15 cellular contexts compared by ENCODE assay signal in genomic region chr1:59747469-59748014, GRCh38.
A peak's percentile ranks its signal among the peaks of the same experiment; 100 is the strongest.
DNase-seq lines count a peak whose midpoint lies in the region; ATAC-seq and TF ChIP-seq lines count a peak whose summit lies in the region.
"Had no signal": no experiment of that assay in that cellular context is flagged by ENCODE, and none has a peak within 500 bp of the region (broad histone marks: within the 10 kb centered on the region; RNA-seq: fewer than 3 reads in every experiment).

No MANE protein-coding gene starts in this region.

- H3K14ac ChIP-seq in mesenchymal stem cell (ENCODE audit: low read length in 2 of 2), result no peak overlapping the region

- no peaks in the 10 kb centered on the region for H3K79me1 ChIP-seq in mesenchymal stem cell (replicated peaks; ENCODE audit: low read length, poor library complexity, severe bottlenecking)

- no peak overlapping the region for H2BK5ac ChIP-seq in mesenchymal stem cell (ENCODE audit: low read depth, low read length, poor library complexity, severe bottlenecking)

- H3K4me1 ChIP-seq in cardiac muscle cell (ENCODE audit: low read depth) (peaks cover 32% of the 10 kb centered on the region), mesenchymal stem cell (ENCODE audit: control insufficient read depth, insufficient read depth, low read depth, low read length) (peaks cover 1% of the 10 kb centered on the region)
- H3K4me1 ChIP-seq: Caco-2 had no signal

- peak overlapping the region in 1 of 2 experiments; percentile 38 for H3K4ac ChIP-seq in mesenchymal stem cell (ENCODE audit: low read depth in 1 of 2, low read length in 2 of 2)

- H3K36me3 ChIP-seq in cardiac muscle cell (no peaks in the 10 kb centered on the region), WERI-Rb-1 (no peaks in the 10 kb centered on the region), mesenchymal stem cell (ENCODE audit: control insufficient read depth in 1 of 2, insufficient read depth in 2 of 2, low read depth in 1 of 2, low read length in 2 of 2) (no peaks in the 10 kb centered on the region)
- H3K36me3 ChIP-seq: HAP-1 had no signal

- H3K9me3 ChIP-seq in cardiac muscle cell (ENCODE audit: low read depth) (no peaks in the 10 kb centered on the region), WERI-Rb-1 (ENCODE audit: severe bottlenecking) (no peaks in the 10 kb centered on the region), mesenchymal stem cell (ENCODE audit: control insufficient read depth, low read length) (no peaks in the 10 kb centered on the region)
- H3K9me3 ChIP-seq: Caco-2, HAP-1 had no signal

- no peak overlapping the region for H3K18ac ChIP-seq in mesenchymal stem cell (ENCODE audit: low read depth in 1 of 2, low read length in 2 of 2)

- no peak overlapping the region for H3K9ac ChIP-seq in mesenchymal stem cell (ENCODE audit: low read length)

- no peak overlapping the region for H4K8ac ChIP-seq in mesenchymal stem cell (ENCODE audit: low read length)

- H3K4me3 ChIP-seq in cardiac muscle cell (no peak overlapping the region), WERI-Rb-1 (ENCODE audit: low read depth, low read length) (no peak overlapping the region), mesenchymal stem cell (ENCODE audit: insufficient read depth in 1 of 2, low read depth in 1 of 2, low read length in 2 of 2) (no peak overlapping the region)
- H3K4me3 ChIP-seq: HAP-1 had no signal

- H3K4me1 Mint-ChIP-seq in endothelial cell (ENCODE audit: unreplicated experiment), result peaks cover 35% of the 10 kb centered on the region

- no peaks in the 10 kb centered on the region for H3K36me3 Mint-ChIP-seq in endothelial cell (ENCODE audit: low read depth, unreplicated experiment)

- H2BK120ac ChIP-seq in mesenchymal stem cell (ENCODE audit: low read depth, low read length), result peak overlapping the region; percentile 11

- no peak for ATAC-seq in left cardiac atrium
- no peak for ATAC-seq in GM21360 (IDR thresholded peaks at IDR 0.05; ENCODE audit: unreplicated experiment)
- no peak for ATAC-seq in HG03097 (IDR thresholded peaks at IDR 0.05; ENCODE audit: low FRiP score, unreplicated experiment)
- ATAC-seq: Panc1, Right ventricle myocardium inferior had no signal

- H2AFZ ChIP-seq in mesenchymal stem cell (ENCODE audit: low read depth, low read length), result no peak overlapping the region

- no CpG with 5 or more reads among the region's 1 CpG for WGBS in mesenchymal stem cell

- no peak overlapping the region for H3K4me3 Mint-ChIP-seq in endothelial cell (ENCODE audit: unreplicated experiment)
- H3K4me3 Mint-ChIP-seq: CD14-positive monocyte had no signal

- H3K9me3 Mint-ChIP-seq in endothelial cell (ENCODE audit: unreplicated experiment), result no peaks in the 10 kb centered on the region

- H3K27me3 ChIP-seq in cardiac muscle cell (no peaks in the 10 kb centered on the region), WERI-Rb-1 (ENCODE audit: insufficient read depth, low read depth, severe bottlenecking) (peaks cover 3% of the 10 kb centered on the region), mesenchymal stem cell (ENCODE audit: control insufficient read depth in 1 of 2, insufficient read depth in 1 of 2, low read length in 2 of 2) (no peaks in the 10 kb centered on the region)

- no peak overlapping the region for H2AK5ac ChIP-seq in mesenchymal stem cell (ENCODE audit: low read length, severe bottlenecking)

- no peak overlapping the region for H3K4me2 ChIP-seq in mesenchymal stem cell (ENCODE audit: low read length, poor library complexity, severe bottlenecking)

- no peaks in the 10 kb centered on the region for H3K27me3 Mint-ChIP-seq in endothelial cell (ENCODE audit: unreplicated experiment)

- H3K27ac ChIP-seq in cardiac muscle cell (peak overlapping the region; percentile 22), WERI-Rb-1 (no peak overlapping the region), mesenchymal stem cell (ENCODE audit: low read length, poor library complexity, severe bottlenecking) (no peak overlapping the region)

- no peak overlapping the region for H3K23ac ChIP-seq in mesenchymal stem cell (ENCODE audit: low read length in 2 of 2)

- H2BK15ac ChIP-seq in mesenchymal stem cell (ENCODE audit: low read depth, poor library complexity, severe bottlenecking), result no peak overlapping the region

- no peak overlapping the region for H4K91ac ChIP-seq in mesenchymal stem cell (ENCODE audit: low read length)

- peak overlapping the region in 1 of 2 experiments; percentile 79 for H2BK12ac ChIP-seq in mesenchymal stem cell (ENCODE audit: low read length in 2 of 2)

- TF ChIP-seq CTCF in cardiac muscle cell (IDR thresholded peaks at IDR 0.05; ENCODE audit: low read depth, low read length) (no peak), WERI-Rb-1 (IDR thresholded peaks at IDR 0.05; ENCODE audit: low read depth, low read length) (no peak), endothelial cell (IDR thresholded peaks at IDR 0.05; ENCODE audit: unreplicated experiment) (no peak)

- intact Hi-C loops in left cardiac atrium (cut with DNase I), result no loop called here
- intact Hi-C loops in posterior vena cava (cut with DNase I), result loop anchor here in 1 of 2 donors (10.0 kb wide), 1 partner anchor 1003 kb away; no protein-coding TSS in a partner anchor

- DNase-seq in cardiac muscle cell (ENCODE audit: low read depth in 1 of 2, low spot score in 1 of 2), result peak in 1 of 2 donors; percentile 27
- no peak for DNase-seq in left cardiac atrium
- peak; percentile 42 for DNase-seq in WERI-Rb-1
- no peak for DNase-seq in mesenchymal stem cell
- no peak for DNase-seq in endothelial cell (ENCODE audit: low spot score)
- DNase-seq in posterior vena cava (ENCODE audit: low spot score), result no peak
- DNase-seq: Caco-2, NCI-H2029 treated with DMSO at 0.1 percent for 48 hours, NCI-H524 treated with DMSO at 0.1 percent for 48 hours had no signal

- H3K27ac Mint-ChIP-seq in endothelial cell (ENCODE audit: unreplicated experiment), result no peak overlapping the region
- H3K27ac Mint-ChIP-seq: CD14-positive monocyte had no signal
